Comparison of ENCODE assay signal across 11 cellular contexts in the genomic region with DNA sequence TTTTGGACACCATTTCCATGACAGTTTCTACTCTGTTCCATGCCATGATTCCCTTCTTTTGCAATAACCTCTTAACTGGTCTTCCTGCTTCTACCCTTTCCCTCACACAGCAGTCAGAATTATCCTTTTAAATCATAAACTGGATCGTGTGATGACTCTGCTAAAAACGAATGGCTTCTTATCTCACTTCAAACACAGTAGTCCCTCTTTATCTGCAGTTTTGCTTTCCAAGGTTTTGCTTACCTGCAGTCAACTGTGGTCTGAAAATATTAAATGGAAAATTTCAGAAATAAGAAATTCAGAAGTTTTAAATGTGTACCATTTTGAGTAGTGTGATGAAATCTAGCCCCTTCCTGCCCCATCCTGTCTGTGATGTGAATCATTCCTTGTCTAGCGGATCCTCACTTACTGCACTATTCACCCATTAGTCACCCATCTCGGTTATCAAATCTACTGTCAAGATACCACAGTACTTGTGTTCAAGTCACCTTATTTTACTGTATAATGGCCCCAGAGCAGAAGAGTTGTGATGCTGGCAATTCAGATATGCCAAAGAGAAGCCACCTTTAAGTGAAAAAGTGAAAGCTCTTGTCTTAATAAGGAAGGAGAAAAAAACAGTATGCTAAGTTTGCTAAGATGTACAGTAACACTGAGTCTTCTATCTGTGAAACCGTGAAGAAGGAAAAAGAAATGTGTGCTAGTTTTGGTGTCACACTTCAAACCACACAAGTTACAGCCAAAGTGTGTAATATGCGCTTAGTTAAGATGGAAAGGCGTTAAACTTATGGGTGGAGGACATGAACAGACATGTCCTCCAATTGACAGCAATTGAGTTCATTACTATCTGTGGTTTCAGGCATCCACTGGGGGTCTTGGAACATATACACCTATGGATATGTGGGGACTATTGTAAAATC.
DNase-seq lines count a peak whose midpoint lies in the region; ATAC-seq and TF ChIP-seq lines count a peak whose summit lies in the region.
"Had no signal": no experiment of that assay in that cellular context is flagged by ENCODE, and none has a peak within 500 bp of the region (broad histone marks: within the 10 kb centered on the region; RNA-seq: fewer than 3 reads in every experiment).

No MANE protein-coding gene starts in this region.

- no peak overlapping the region for H3K27ac Mint-ChIP-seq in activated naive CD8-positive, alpha-beta T cell treated with anti-CD3 and anti-CD28 coated beads, Interleukin-2, amount 50 U/mL, for 24 hours
- no peak overlapping the region for H3K27ac Mint-ChIP-seq in activated naive CD8-positive, alpha-beta T cell treated with anti-CD3 and anti-CD28 coated beads for 36 hours
- H3K27ac Mint-ChIP-seq in progenitor cell of endocrine pancreas = no peak overlapping the region
- H3K27ac Mint-ChIP-seq in CD8-positive, alpha-beta memory T cell = peak overlapping the region in 1 of 8 donors; percentile 48
- H3K27ac Mint-ChIP-seq: B cell had no signal

- no peak for DNase-seq in activated naive CD8-positive, alpha-beta T cell treated with anti-CD3 and anti-CD28 coated beads, Interleukin-2, amount 50 U/mL, for 24 hours
- no peak for DNase-seq in activated naive CD8-positive, alpha-beta T cell treated with anti-CD3 and anti-CD28 coated beads for 36 hours
- DNase-seq in RKO (ENCODE audit: low spot score) = peak; percentile 56
- peak; percentile 12 for DNase-seq in fibroblast of peridontal ligament (ENCODE audit: extremely low read depth)
- DNase-seq in progenitor cell of endocrine pancreas (ENCODE audit: low spot score, unreplicated experiment) = no peak
- DNase-seq in AG08395 (ENCODE audit: low spot score) = no peak
- no peak for DNase-seq in CD8-positive, alpha-beta memory T cell
- DNase-seq: DMS79, NCI-H1048 had no signal

- no peaks in the 10 kb centered on the region for H3K4me1 ChIP-seq in CD8-positive, alpha-beta memory T cell (ENCODE audit: insufficient read depth, low read length)

- peak; percentile 63 for ATAC-seq in activated naive CD8-positive, alpha-beta T cell treated with anti-CD3 and anti-CD28 coated beads, Interleukin-2, amount 50 U/mL, for 24 hours
- ATAC-seq in HG03159 (IDR thresholded peaks at IDR 0.05; ENCODE audit: unreplicated experiment) = no peak

- no peak overlapping the region for H3K4me3 ChIP-seq in CD8-positive, alpha-beta memory T cell (ENCODE audit: low read length)

- no peaks in the 10 kb centered on the region for H3K27me3 ChIP-seq in CD8-positive, alpha-beta memory T cell (ENCODE audit: insufficient read depth, low read length, poor library complexity, severe bottlenecking)

- H3K27ac ChIP-seq in CD8-positive, alpha-beta memory T cell (ENCODE audit: low read depth, low read length) = no peak overlapping the region

- POLR2A ChIA-PET in CD8-positive, alpha-beta memory T cell (lab: Charles Lee) = no interaction called here

- H3K4me3 Mint-ChIP-seq in activated naive CD8-positive, alpha-beta T cell treated with anti-CD3 and anti-CD28 coated beads, Interleukin-2, amount 50 U/mL, for 24 hours = no peak overlapping the region
- H3K4me3 Mint-ChIP-seq in activated naive CD8-positive, alpha-beta T cell treated with anti-CD3 and anti-CD28 coated beads for 36 hours = no peak overlapping the region
- no peak overlapping the region for H3K4me3 Mint-ChIP-seq in progenitor cell of endocrine pancreas (ENCODE audit: low read depth)
- H3K4me3 Mint-ChIP-seq in CD8-positive, alpha-beta memory T cell = no peak overlapping the region
- H3K4me3 Mint-ChIP-seq: B cell had no signal

- no peak for TF ChIP-seq CTCF in progenitor cell of endocrine pancreas (IDR thresholded peaks at IDR 0.05; ENCODE audit: unreplicated experiment)

- CTCF ChIA-PET in CD8-positive, alpha-beta memory T cell (lab: Charles Lee) = no interaction called here

- no peaks in the 10 kb centered on the region for H3K36me3 ChIP-seq in CD8-positive, alpha-beta memory T cell (ENCODE audit: insufficient read depth, low read length)

- peaks cover 21% of the 10 kb centered on the region for H3K9me3 Mint-ChIP-seq in activated naive CD8-positive, alpha-beta T cell treated with anti-CD3 and anti-CD28 coated beads, Interleukin-2, amount 50 U/mL, for 24 hours
- peaks cover 21% of the 10 kb centered on the region for H3K9me3 Mint-ChIP-seq in activated naive CD8-positive, alpha-beta T cell treated with anti-CD3 and anti-CD28 coated beads for 36 hours
- peaks cover 5% of the 10 kb centered on the region for H3K9me3 Mint-ChIP-seq in progenitor cell of endocrine pancreas (ENCODE audit: low read depth)
- peaks cover 0 to 10% (median 3%) of the 10 kb centered on the region in 5 donors for H3K9me3 Mint-ChIP-seq in CD8-positive, alpha-beta memory T cell

- H3K27me3 Mint-ChIP-seq in activated naive CD8-positive, alpha-beta T cell treated with anti-CD3 and anti-CD28 coated beads, Interleukin-2, amount 50 U/mL, for 24 hours = no peaks in the 10 kb centered on the region
- H3K27me3 Mint-ChIP-seq in activated naive CD8-positive, alpha-beta T cell treated with anti-CD3 and anti-CD28 coated beads for 36 hours = no peaks in the 10 kb centered on the region
- H3K27me3 Mint-ChIP-seq in progenitor cell of endocrine pancreas = no peaks in the 10 kb centered on the region
- no peaks in the 10 kb centered on the region for H3K27me3 Mint-ChIP-seq in CD8-positive, alpha-beta memory T cell
- H3K27me3 Mint-ChIP-seq: B cell had no signal

- peaks cover 8% of the 10 kb centered on the region for H3K4me1 Mint-ChIP-seq in activated naive CD8-positive, alpha-beta T cell treated with anti-CD3 and anti-CD28 coated beads, Interleukin-2, amount 50 U/mL, for 24 hours
- H3K4me1 Mint-ChIP-seq in activated naive CD8-positive, alpha-beta T cell treated with anti-CD3 and anti-CD28 coated beads for 36 hours = no peaks in the 10 kb centered on the region
- peaks cover 5% of the 10 kb centered on the region for H3K4me1 Mint-ChIP-seq in progenitor cell of endocrine pancreas (ENCODE audit: low read depth)
- H3K4me1 Mint-ChIP-seq in CD8-positive, alpha-beta memory T cell = peaks cover 0 to 3% (median 0%) of the 10 kb centered on the region in 3 donors
- H3K4me1 Mint-ChIP-seq: B cell had no signal

- no peaks in the 10 kb centered on the region for H3K9me3 ChIP-seq in CD8-positive, alpha-beta memory T cell (ENCODE audit: low read length)

- peaks cover 25% of the 10 kb centered on the region for H3K36me3 Mint-ChIP-seq in activated naive CD8-positive, alpha-beta T cell treated with anti-CD3 and anti-CD28 coated beads, Interleukin-2, amount 50 U/mL, for 24 hours (ENCODE audit: low read depth)
- H3K36me3 Mint-ChIP-seq in activated naive CD8-positive, alpha-beta T cell treated with anti-CD3 and anti-CD28 coated beads for 36 hours = peaks cover 46% of the 10 kb centered on the region
- peaks cover 3% of the 10 kb centered on the region for H3K36me3 Mint-ChIP-seq in progenitor cell of endocrine pancreas (ENCODE audit: insufficient read depth)
- H3K36me3 Mint-ChIP-seq in CD8-positive, alpha-beta memory T cell = peaks cover 17 to 55% (median 17%) of the 10 kb centered on the region in 3 donors

Comparison
In these comparisons a context has a peak if more than half of its experiments do, and no peak if none do; other contexts are left out.
1. DNase-seq: peak in RKO (single experiment) and fibroblast of peridontal ligament (single experiment); none in activated naive CD8-positive, alpha-beta T cell treated with anti-CD3 and anti-CD28 coated beads, Interleukin-2, amount 50 U/mL, for 24 hours (single experiment), activated naive CD8-positive, alpha-beta T cell treated with anti-CD3 and anti-CD28 coated beads for 36 hours (single experiment), progenitor cell of endocrine pancreas (single experiment), AG08395 (single experiment) and CD8-positive, alpha-beta memory T cell (0 of 5).